Comparison of ENCODE assay signal across 18 cellular contexts in the genomic region with DNA sequence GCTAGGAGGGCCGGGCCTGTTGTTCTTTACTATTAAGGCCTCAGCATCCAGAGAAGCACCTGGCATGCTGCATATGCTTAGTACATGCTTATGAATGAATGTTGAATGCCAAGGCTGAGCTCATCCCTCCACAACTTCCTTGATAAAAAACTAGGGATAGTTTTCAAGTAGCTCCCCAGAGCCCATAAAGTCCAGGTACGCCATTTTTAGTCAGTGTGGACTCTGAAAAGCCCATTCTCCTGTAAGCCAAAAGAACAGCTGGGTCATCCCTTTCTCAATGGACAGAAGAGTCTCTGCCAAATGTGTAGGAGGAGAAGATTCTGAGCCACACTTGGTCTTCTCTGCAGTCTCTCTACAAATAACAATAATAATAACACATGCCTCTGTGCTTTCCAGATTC.
"Had no signal": no experiment of that assay in that cellular context is flagged by ENCODE, and none has a peak within 500 bp of the region (broad histone marks: within the 10 kb centered on the region; RNA-seq: fewer than 3 reads in every experiment).

No MANE protein-coding gene starts in this region.

- H3K4me1 Mint-ChIP-seq: activated naive CD8-positive, alpha-beta T cell treated with anti-CD3 and anti-CD28 coated beads for 36 hours; activated T-helper 17 cell treated with anti-CD3 and anti-CD28 coated beads, Interleukin-2, amount 50 U/mL, for 72 hours had no signal

- H3K27ac ChIP-seq: gastroesophageal sphincter, neutrophil, parathyroid adenoma, suprapubic skin had no signal

- H3K9ac ChIP-seq: parathyroid adenoma had no signal

- ATAC-seq: activated CD8-positive, alpha-beta T cell treated with anti-CD3 and anti-CD28 coated beads for 36 hours; activated T-helper 17 cell treated with anti-CD3 and anti-CD28 coated beads, Interleukin-2, amount 50 U/mL, for 72 hours; effector memory CD8-positive, alpha-beta T cell; gastroesophageal sphincter; naive thymus-derived CD8-positive, alpha-beta T cell had no signal

- H3K9me3 Mint-ChIP-seq: activated CD4-positive, alpha-beta T cell treated with anti-CD3 and anti-CD28 coated beads, Interleukin-2, amount 10 ng/mL, durations not matched to agents 24 days and 14 days; activated CD8-positive, alpha-beta T cell treated with anti-CD3 and anti-CD28 coated beads for 36 hours; activated naive CD8-positive, alpha-beta T cell treated with anti-CD3 and anti-CD28 coated beads for 36 hours; activated T-helper 17 cell treated with anti-CD3 and anti-CD28 coated beads, Interleukin-2, amount 50 U/mL, for 72 hours; effector memory CD8-positive, alpha-beta T cell; naive thymus-derived CD8-positive, alpha-beta T cell; stimulated activated naive CD8-positive, alpha-beta T cell treated with anti-CD3 and anti-CD28 coated beads, Interleukin-15, Interleukin-2, amounts not matched to agents 100 ng/mL and 50 ng/mL, for 24 hours had no signal

- H3K9me3 ChIP-seq: gastroesophageal sphincter, neutrophil, suprapubic skin, transverse colon had no signal

- H3K36me3 ChIP-seq: gastroesophageal sphincter, neutrophil, suprapubic skin, transverse colon had no signal

- H3K79me2 ChIP-seq: parathyroid adenoma had no signal

- DNase-seq: activated CD4-positive, alpha-beta T cell treated with anti-CD3 and anti-CD28 coated beads, Interleukin-2, amount 10 ng/mL, durations not matched to agents 24 days and 14 days; activated CD4-positive, CD25-positive, alpha-beta regulatory T cell; activated CD8-positive, alpha-beta T cell treated with anti-CD3 and anti-CD28 coated beads for 36 hours; activated naive CD4-positive, alpha-beta T cell; activated naive CD8-positive, alpha-beta T cell treated with anti-CD3 and anti-CD28 coated beads for 36 hours; activated T-cell treated with anti-CD3 and anti-CD28 coated beads, Interleukin-2, amount 50 U/mL, for 1 hour; amniotic stem cell; caudate nucleus; effector memory CD8-positive, alpha-beta T cell; mesendoderm; naive thymus-derived CD8-positive, alpha-beta T cell; transverse colon had no signal

- H3K27me3 ChIP-seq: gastroesophageal sphincter, suprapubic skin, transverse colon had no signal

- H3K36me3 Mint-ChIP-seq: activated naive CD8-positive, alpha-beta T cell treated with anti-CD3 and anti-CD28 coated beads for 36 hours; naive thymus-derived CD8-positive, alpha-beta T cell had no signal

- H3K27ac Mint-ChIP-seq: activated CD4-positive, alpha-beta T cell treated with anti-CD3 and anti-CD28 coated beads, Interleukin-2, amount 10 ng/mL, durations not matched to agents 24 days and 14 days; activated CD8-positive, alpha-beta T cell treated with anti-CD3 and anti-CD28 coated beads for 36 hours; activated naive CD8-positive, alpha-beta T cell treated with anti-CD3 and anti-CD28 coated beads for 36 hours; activated T-helper 17 cell treated with anti-CD3 and anti-CD28 coated beads, Interleukin-2, amount 50 U/mL, for 72 hours; effector memory CD8-positive, alpha-beta T cell; naive thymus-derived CD8-positive, alpha-beta T cell; stimulated activated naive CD8-positive, alpha-beta T cell treated with anti-CD3 and anti-CD28 coated beads, Interleukin-15, Interleukin-2, amounts not matched to agents 100 ng/mL and 50 ng/mL, for 24 hours had no signal

- H3K4me3 ChIP-seq: gastroesophageal sphincter, suprapubic skin, transverse colon had no signal

- H2AFZ ChIP-seq: parathyroid adenoma had no signal

- H3K4me3 Mint-ChIP-seq: activated CD4-positive, alpha-beta T cell treated with anti-CD3 and anti-CD28 coated beads, Interleukin-2, amount 10 ng/mL, durations not matched to agents 24 days and 14 days; activated CD8-positive, alpha-beta T cell treated with anti-CD3 and anti-CD28 coated beads for 36 hours; activated naive CD8-positive, alpha-beta T cell treated with anti-CD3 and anti-CD28 coated beads for 36 hours; activated T-helper 17 cell treated with anti-CD3 and anti-CD28 coated beads, Interleukin-2, amount 50 U/mL, for 72 hours; effector memory CD8-positive, alpha-beta T cell; naive thymus-derived CD8-positive, alpha-beta T cell; stimulated activated naive CD8-positive, alpha-beta T cell treated with anti-CD3 and anti-CD28 coated beads, Interleukin-15, Interleukin-2, amounts not matched to agents 100 ng/mL and 50 ng/mL, for 24 hours had no signal
